ENCODE assay signal across 11 cellular contexts in the genomic region with DNA sequence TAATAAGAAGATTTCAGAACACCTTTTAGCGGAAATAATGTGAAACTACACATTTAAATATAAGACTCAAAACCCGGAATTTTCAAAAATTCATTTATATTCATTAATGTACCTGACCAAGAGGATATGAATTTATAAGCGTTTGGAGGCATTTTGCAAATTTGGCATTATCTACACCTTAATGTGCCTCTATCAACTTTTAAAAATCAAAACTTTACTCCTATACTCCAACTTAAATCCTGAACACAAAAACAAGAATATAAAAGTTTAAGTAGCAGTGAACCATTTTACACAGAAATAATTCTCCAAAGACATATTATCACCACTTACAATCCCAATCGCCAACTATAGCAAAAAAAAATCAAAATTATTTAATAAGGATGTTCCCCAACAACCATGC. TPM values are rescaled to one million over a fixed set of nuclear protein-coding genes. Genes with fewer than 3 reads are reported as not detected.
DNase-seq lines count a peak whose midpoint lies in the region; ATAC-seq and TF ChIP-seq lines count a peak whose summit lies in the region.
"Had no signal": no experiment of that assay in that cellular context is flagged by ENCODE, and none has a peak within 500 bp of the region (broad histone marks: within the 10 kb centered on the region; RNA-seq: fewer than 3 reads in every experiment).

No MANE protein-coding gene starts in this region.

- peak overlapping the region; percentile 35 to 97; a peak in 3 of 4 replicates for H3K27ac ChIP-seq in SK-N-SH (ENCODE audit: low read depth in 2 of 2, low read length in 1 of 2)
- H3K27ac ChIP-seq in ectodermal cell (ENCODE audit: insufficient read depth, low read depth, low read length, poor library complexity, severe bottlenecking) = peak overlapping the region; percentile 76
- H3K27ac ChIP-seq in mucosa of rectum (ENCODE audit: low read depth in 2 of 2, low read length in 2 of 2) = peak overlapping the region; percentile 92 to 94
- peak overlapping the region; percentile 91 for H3K27ac ChIP-seq in upper lobe of right lung
- H3K27ac ChIP-seq: 22Rv1 had no signal

- H3K36me3 ChIP-seq in SK-N-SH (replicated peaks in 1 of 2; ENCODE audit: control insufficient read depth in 1 of 2, insufficient read depth in 2 of 2, low read length in 1 of 2) (peaks cover 0 to 9% of the 10 kb centered on the region in 2 experiments), ectodermal cell (ENCODE audit: control insufficient read depth, insufficient read depth, low read length) (no peaks in the 10 kb centered on the region), mucosa of rectum (ENCODE audit: control insufficient read depth in 2 of 2, insufficient read depth in 2 of 2, low read length in 2 of 2) (no peaks in the 10 kb centered on the region), upper lobe of right lung (no peaks in the 10 kb centered on the region)

- DNase-seq in SK-N-SH (no peak), upper lobe of right lung (no peak)
- DNase-seq in activated CD4-positive, alpha-beta T cell treated with anti-CD3 and anti-CD28 coated beads for 1 hour = no peak

- H4K20me1 ChIP-seq in SK-N-SH (ENCODE audit: insufficient read depth) = no peaks in the 10 kb centered on the region

- H3K9me3 ChIP-seq in SK-N-SH (0 out of 2 replicates have a peak, but pooled peaks cover 5% of the 10 kb centered on the region), ectodermal cell (ENCODE audit: control insufficient read depth, low read length) (no peaks in the 10 kb centered on the region), mucosa of rectum (ENCODE audit: control insufficient read depth in 2 of 2, low read length in 2 of 2) (no peaks in the 10 kb centered on the region), upper lobe of right lung (no peaks in the 10 kb centered on the region)

- no peak overlapping the region for H3K9ac ChIP-seq in SK-N-SH
- H3K9ac ChIP-seq in mucosa of rectum (ENCODE audit: low read depth in 1 of 2, low read length in 2 of 2) = peak overlapping the region; percentile 82 to 87

- H3K4me2 ChIP-seq in SK-N-SH = peak overlapping the region; percentile 93

- WGBS in SK-N-SH (ENCODE audit: low lambda C conversion rate) = 65% methylated on average over 4 of the region's 4 CpGs
- WGBS in ectodermal cell, 2 experiments = 13 to 33% methylated on average over 3 to 4 of the region's 4 CpGs

- TF ChIP-seq CTCF in SK-N-SH (IDR thresholded peaks at IDR 0.05) (no peak), upper lobe of right lung (IDR thresholded peaks at IDR 0.05) (no peak)

- no peak overlapping the region for H2AFZ ChIP-seq in SK-N-SH (ENCODE audit: low read depth)

- POLR2A ChIA-PET in SK-N-SH (lab: Yijun Ruan, JAX) = interaction anchor here (0.6 to 1.1 kb wide), 2 partner anchors 615 to 668 kb away, joined by 4 read pairs; no protein-coding TSS in a partner anchor

- peak overlapping the region; percentile 67 to 92 for H3K4me3 ChIP-seq in SK-N-SH (ENCODE audit: low read depth in 2 of 2, low read length in 1 of 2)
- peak overlapping the region; percentile 79 for H3K4me3 ChIP-seq in ectodermal cell (ENCODE audit: insufficient read depth, low read depth, low read length)
- peak overlapping the region; percentile 77 to 85 for H3K4me3 ChIP-seq in mucosa of rectum (ENCODE audit: low read length in 2 of 2)
- H3K4me3 ChIP-seq in upper lobe of right lung = peak overlapping the region; percentile 70

- H3K4me1 ChIP-seq in SK-N-SH (ENCODE audit: control insufficient read depth in 1 of 2, insufficient read depth in 2 of 2, low read depth in 1 of 2, low read length in 1 of 2) = peaks cover 5 to 53% of the 10 kb centered on the region in 2 experiments; a peak in 3 of 4 replicates
- peaks cover 10% of the 10 kb centered on the region for H3K4me1 ChIP-seq in ectodermal cell (ENCODE audit: control insufficient read depth, insufficient read depth, low read length)
- H3K4me1 ChIP-seq in mucosa of rectum (ENCODE audit: control insufficient read depth in 2 of 2, insufficient read depth in 2 of 2, low read length in 2 of 2) = peaks cover 30 to 60% of the 10 kb centered on the region in 2 donors
- peaks cover 19% of the 10 kb centered on the region for H3K4me1 ChIP-seq in upper lobe of right lung

- H3K79me2 ChIP-seq in SK-N-SH (ENCODE audit: insufficient read depth) = peaks cover 6% of the 10 kb centered on the region; the same call in 1 of the 2 replicates

- no peak for TF ChIP-seq RAD21 in SK-N-SH (IDR thresholded peaks at IDR 0.05; ENCODE audit: low read length)

- ATAC-seq in SK-N-SH treated with all-trans-retinoic acid at 6 μM for 48 hours = no peak
- no peak for ATAC-seq in upper lobe of right lung
- ATAC-seq in GM18907 (IDR thresholded peaks at IDR 0.05; ENCODE audit: unreplicated experiment) = no peak
- ATAC-seq in HG03460 (IDR thresholded peaks at IDR 0.05; ENCODE audit: unreplicated experiment) = no peak
- ATAC-seq: activated CD4-positive, CD25-positive, alpha-beta regulatory T cell treated with anti-CD3 and anti-CD28 coated beads, Interleukin-2, amount 50 U/mL, for 24 hours; sciatic nerve had no signal

- no peaks in the 10 kb centered on the region for H3K27me3 ChIP-seq in SK-N-SH (ENCODE audit: insufficient read depth)
- no peaks in the 10 kb centered on the region for H3K27me3 ChIP-seq in ectodermal cell (ENCODE audit: control insufficient read depth, insufficient read depth, low read length, poor library complexity, severe bottlenecking)
- no peaks in the 10 kb centered on the region for H3K27me3 ChIP-seq in mucosa of rectum (ENCODE audit: control insufficient read depth in 2 of 2, insufficient read depth in 2 of 2, low read length in 2 of 2)
- no peaks in the 10 kb centered on the region for H3K27me3 ChIP-seq in upper lobe of right lung

- CTCF ChIA-PET in SK-N-SH (lab: Yijun Ruan, JAX) = no interaction called here

- no peak for TF ChIP-seq EP300 in SK-N-SH (IDR thresholded peaks at IDR 0.05; ENCODE audit: borderline replicate concordance in 1 of 2, low read depth in 1 of 2, low read length in 1 of 2)

- no peaks in the 10 kb centered on the region for H3K9me2 ChIP-seq in SK-N-SH

- peaks cover 16% of the 10 kb centered on the region for H3F3A ChIP-seq in SK-N-SH (replicated peaks; ENCODE audit: insufficient read depth)

- intact Hi-C loops in upper lobe of right lung (cut with DNase I) = no loop called here

TF ChIP-seq in SK-N-SH, 30 proteins besides CTCF, POLR2A, EP300 and RAD21:
- TF ChIP-seq FOSL2 (IDR thresholded peaks at IDR 0.05; ENCODE audit: borderline replicate concordance, low read depth) = no peak
- 0 out of 2 replicates have a peak, but pooled peaks have one; percentile 0 for TF ChIP-seq MEF2A (IDR thresholded peaks at IDR 0.05; ENCODE audit: borderline replicate concordance, low read depth)

TF ChIP-seq in SK-N-SH treated with all-trans-retinoic acid at 6 μM for 48 hours, 23 proteins besides CTCF, POLR2A, EP300 and RAD21:
- TF ChIP-seq, protein P1, sequence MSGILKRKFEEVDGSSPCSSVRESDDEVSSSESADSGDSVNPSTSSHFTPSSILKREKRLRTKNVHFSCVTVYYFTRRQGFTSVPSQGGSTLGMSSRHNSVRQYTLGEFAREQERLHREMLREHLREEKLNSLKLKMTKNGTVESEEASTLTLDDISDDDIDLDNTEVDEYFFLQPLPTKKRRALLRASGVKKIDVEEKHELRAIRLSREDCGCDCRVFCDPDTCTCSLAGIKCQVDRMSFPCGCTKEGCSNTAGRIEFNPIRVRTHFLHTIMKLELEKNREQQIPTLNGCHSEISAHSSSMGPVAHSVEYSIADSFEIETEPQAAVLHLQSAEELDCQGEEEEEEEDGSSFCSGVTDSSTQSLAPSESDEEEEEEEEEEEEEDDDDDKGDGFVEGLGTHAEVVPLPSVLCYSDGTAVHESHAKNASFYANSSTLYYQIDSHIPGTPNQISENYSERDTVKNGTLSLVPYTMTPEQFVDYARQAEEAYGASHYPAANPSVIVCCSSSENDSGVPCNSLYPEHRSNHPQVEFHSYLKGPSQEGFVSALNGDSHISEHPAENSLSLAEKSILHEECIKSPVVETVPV (CRISPR knock-in tag; IDR thresholded peaks at IDR 0.05) = no peak
- no peak for TF ChIP-seq ZFP3 (CRISPR knock-in tag; IDR thresholded peaks at IDR 0.05)
- TF ChIP-seq, protein P2, sequence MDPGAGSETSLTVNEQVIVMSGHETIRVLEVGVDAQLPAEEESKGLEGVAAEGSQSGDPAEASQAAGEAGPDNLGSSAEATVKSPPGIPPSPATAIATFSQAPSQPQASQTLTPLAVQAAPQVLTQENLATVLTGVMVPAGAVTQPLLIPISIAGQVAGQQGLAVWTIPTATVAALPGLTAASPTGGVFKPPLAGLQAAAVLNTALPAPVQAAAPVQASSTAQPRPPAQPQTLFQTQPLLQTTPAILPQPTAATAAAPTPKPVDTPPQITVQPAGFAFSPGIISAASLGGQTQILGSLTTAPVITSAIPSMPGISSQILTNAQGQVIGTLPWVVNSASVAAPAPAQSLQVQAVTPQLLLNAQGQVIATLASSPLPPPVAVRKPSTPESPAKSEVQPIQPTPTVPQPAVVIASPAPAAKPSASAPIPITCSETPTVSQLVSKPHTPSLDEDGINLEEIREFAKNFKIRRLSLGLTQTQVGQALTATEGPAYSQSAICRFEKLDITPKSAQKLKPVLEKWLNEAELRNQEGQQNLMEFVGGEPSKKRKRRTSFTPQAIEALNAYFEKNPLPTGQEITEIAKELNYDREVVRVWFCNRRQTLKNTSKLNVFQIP (CRISPR knock-in tag; IDR thresholded peaks at IDR 0.05; ENCODE audit: borderline replicate concordance, low read depth) = no peak

RNA-seq across cellular contexts. Expression of a gene that starts 3.9 kb away (rescaled TPM):
- polyA plus RNA-seq in SK-N-SH (2012; rRNA removed) = 4.9 and 5.2 TPM in 2 replicates
- polyA plus RNA-seq in SK-N-SH (2012; cell fraction: cytosol; rRNA removed) = 3.6 and 4.6 TPM in 2 replicates
- 6.3 and 8.8 TPM in 2 replicates for polyA plus RNA-seq in SK-N-SH (2012; cell fraction: nucleus; rRNA removed)
- polyA plus RNA-seq in ectodermal cell (2013, experiment 1 of 4) = 155 TPM
- polyA plus RNA-seq in ectodermal cell (2013, experiment 2 of 4) = 207 TPM
- 118 TPM for polyA plus RNA-seq in ectodermal cell (2013, experiment 3 of 4)
- polyA plus RNA-seq in ectodermal cell (2013, experiment 4 of 4) = 135 TPM
- 32.1 TPM for total RNA-seq in upper lobe of right lung
